9 cellular contexts compared by ENCODE assay signal in the genomic region with DNA sequence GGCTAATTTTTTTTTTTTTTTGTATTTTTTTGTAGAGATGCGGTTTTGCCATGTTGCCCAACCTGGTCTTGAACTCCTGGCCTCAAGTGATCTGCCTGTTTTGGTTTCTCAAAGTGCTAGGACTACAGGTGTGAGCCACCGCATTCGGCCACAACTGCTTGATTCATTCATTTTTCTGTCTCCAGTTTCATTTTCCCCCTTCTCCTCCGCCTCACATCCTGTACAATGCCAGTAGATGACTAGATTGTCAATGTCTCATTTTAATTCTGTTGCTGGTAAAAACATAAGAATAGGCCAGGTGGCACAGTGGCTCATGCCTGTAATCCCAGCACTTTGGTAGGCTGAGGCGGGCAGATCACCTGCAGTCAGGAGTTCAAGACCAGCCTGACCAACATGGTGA. TPM values are rescaled to one million over a fixed set of nuclear protein-coding genes. Genes with fewer than 3 reads are reported as not detected.
DNase-seq lines count a peak whose midpoint lies in the region; ATAC-seq and TF ChIP-seq lines count a peak whose summit lies in the region.
"Had no signal": no experiment of that assay in that cellular context is flagged by ENCODE, and none has a peak within 500 bp of the region (broad histone marks: within the 10 kb centered on the region; RNA-seq: fewer than 3 reads in every experiment).

No MANE protein-coding gene starts in this region.

- no peaks in the 10 kb centered on the region for H3K9me3 ChIP-seq in BLaER1 treated with 17β-estradiol and CSF1 and Interleukin-3, amounts not matched to agents 10 nM and 100 nM (replicated peaks in 1 of 11)
- H3K9me3 ChIP-seq in OCI-LY1 (ENCODE audit: low read length) (no peaks in the 10 kb centered on the region), gastrocnemius medialis (no peaks in the 10 kb centered on the region)

- ATAC-seq in GM21529 (IDR thresholded peaks at IDR 0.05; ENCODE audit: unreplicated experiment) = peak; percentile 61
- peak; percentile 65 to 81 for ATAC-seq in activated naive CD4-positive, alpha-beta T cell treated with anti-CD3 and anti-CD28 coated beads, Interleukin-2, amount 50 U/mL, for 72 hours
- ATAC-seq in gastrocnemius medialis = no peak

- no peak overlapping the region for H3K4me3 Mint-ChIP-seq in endothelial cell (ENCODE audit: unreplicated experiment)

- no peaks in the 10 kb centered on the region for H3K9me2 ChIP-seq in OCI-LY1 (ENCODE audit: low read depth, low read length)

- no peak for TF ChIP-seq POLR2A in gastrocnemius medialis (IDR thresholded peaks at IDR 0.05)

- peaks cover 9% of the 10 kb centered on the region for H3K4me1 Mint-ChIP-seq in endothelial cell (ENCODE audit: unreplicated experiment)

- H3K4me1 ChIP-seq in BLaER1 treated with 17β-estradiol and CSF1 and Interleukin-3, amounts not matched to agents 10 nM and 100 nM = peaks cover 34 to 60% (median 42%) of the 10 kb centered on the region in 10 experiments
- peaks cover 31% of the 10 kb centered on the region for H3K4me1 ChIP-seq in OCI-LY1 (ENCODE audit: insufficient read depth, low read length, severe bottlenecking)
- no peaks in the 10 kb centered on the region for H3K4me1 ChIP-seq in gastrocnemius medialis

- TF ChIP-seq CTCF in OCI-LY1 (IDR thresholded peaks at IDR 0.05; ENCODE audit: low read length) (no peak), endothelial cell (IDR thresholded peaks at IDR 0.05; ENCODE audit: unreplicated experiment) (no peak), gastrocnemius medialis (IDR thresholded peaks at IDR 0.05 in 4 of 5, conservative IDR thresholded peaks at IDR 0.05 in 1 of 5) (no peak), dorsolateral prefrontal cortex (IDR thresholded peaks at IDR 0.05 in 54 of 56, conservative IDR thresholded peaks at IDR 0.05 in 2 of 56; ENCODE audit: low read depth in 1 of 56, partially characterized antibody in 56 of 56) (no peak)

- H3K9ac ChIP-seq in BLaER1 treated with 17β-estradiol and CSF1 and Interleukin-3, amounts not matched to agents 10 nM and 100 nM = no peak overlapping the region
- no peak overlapping the region for H3K9ac ChIP-seq in OCI-LY1 (ENCODE audit: low read length)

- intact Hi-C loops in gastrocnemius medialis (cut with DNase I; ENCODE audit: low total_unique reads) = no loop called here
- intact Hi-C loops in dorsolateral prefrontal cortex (cut with DNase I) = no loop called here

- H3K27ac ChIP-seq in BLaER1 treated with 17β-estradiol and CSF1 and Interleukin-3, amounts not matched to agents 10 nM and 100 nM = peak overlapping the region in 6 of 11 experiments; percentile 73 to 85 (median 78); a peak in 7 of 22 replicates
- H3K27ac ChIP-seq in OCI-LY1 (ENCODE audit: low read depth, low read length, poor library complexity, severe bottlenecking) (peak overlapping the region; percentile 91), gastrocnemius medialis (no peak overlapping the region), dorsolateral prefrontal cortex (peak overlapping the region in 12 of 59 donors; percentile 0 to 62 (median 34))
- H3K27ac ChIP-seq: VCaP had no signal

- H3K4me2 ChIP-seq in BLaER1 treated with 17β-estradiol and CSF1 and Interleukin-3, amounts not matched to agents 10 nM and 100 nM = peak overlapping the region in 10 of 11 experiments; percentile 24 to 95 (median 90); a peak in 15 of 22 replicates
- no peak overlapping the region for H3K4me2 ChIP-seq in OCI-LY1 (ENCODE audit: low read length)

- in situ Hi-C loops in gastrocnemius medialis (cut with MboI; ENCODE audit: low sequenced_read_pairs in 4 of 4) = no loop called here

- H3K27me3 Mint-ChIP-seq in endothelial cell (ENCODE audit: unreplicated experiment) = peaks cover 3% of the 10 kb centered on the region

- peaks cover 0 to 5% of the 10 kb centered on the region in 2 donors for H3K9me3 Mint-ChIP-seq in activated naive CD4-positive, alpha-beta T cell treated with anti-CD3 and anti-CD28 coated beads, Interleukin-2, amount 50 U/mL, for 72 hours
- no peaks in the 10 kb centered on the region for H3K9me3 Mint-ChIP-seq in endothelial cell (ENCODE audit: unreplicated experiment)

- H3F3A ChIP-seq in OCI-LY1 (ENCODE audit: insufficient read depth, low read length) = peaks cover 4% of the 10 kb centered on the region; the same call in 1 of the 2 replicates

- no peaks in the 10 kb centered on the region for H3K79me2 ChIP-seq in OCI-LY1 (ENCODE audit: insufficient read depth, low read length)

- H3K27me3 ChIP-seq in BLaER1 treated with 17β-estradiol and CSF1 and Interleukin-3, amounts not matched to agents 10 nM and 100 nM = no peaks in the 10 kb centered on the region
- no peaks in the 10 kb centered on the region for H3K27me3 ChIP-seq in OCI-LY1 (ENCODE audit: insufficient read depth, low read length)
- no peaks in the 10 kb centered on the region for H3K27me3 ChIP-seq in gastrocnemius medialis
- no peaks in the 10 kb centered on the region for H3K27me3 ChIP-seq in dorsolateral prefrontal cortex

- H2AFZ ChIP-seq in OCI-LY1 (ENCODE audit: low read length) = no peak overlapping the region

- H3K27ac Mint-ChIP-seq in activated naive CD4-positive, alpha-beta T cell treated with anti-CD3 and anti-CD28 coated beads, Interleukin-2, amount 50 U/mL, for 72 hours = peak overlapping the region; percentile 95 to 98
- no peak overlapping the region for H3K27ac Mint-ChIP-seq in endothelial cell (ENCODE audit: unreplicated experiment)

- H3K36me3 ChIP-seq in BLaER1 treated with 17β-estradiol and CSF1 and Interleukin-3, amounts not matched to agents 10 nM and 100 nM = no peaks in the 10 kb centered on the region
- no peaks in the 10 kb centered on the region for H3K36me3 ChIP-seq in OCI-LY1 (ENCODE audit: insufficient read depth, low read length)
- no peaks in the 10 kb centered on the region for H3K36me3 ChIP-seq in gastrocnemius medialis

- no peaks in the 10 kb centered on the region for H4K20me1 ChIP-seq in BLaER1 treated with 17β-estradiol and CSF1 and Interleukin-3, amounts not matched to agents 10 nM and 100 nM
- H4K20me1 ChIP-seq in OCI-LY1 (ENCODE audit: insufficient read depth, low read length) = no peaks in the 10 kb centered on the region

- peak; percentile 63 to 82 for DNase-seq in activated naive CD4-positive, alpha-beta T cell treated with anti-CD3 and anti-CD28 coated beads, Interleukin-2, amount 50 U/mL, for 72 hours (ENCODE audit: low spot score in 2 of 2)
- DNase-seq in endothelial cell (ENCODE audit: low spot score) (no peak), gastrocnemius medialis (no peak), globus pallidus (ENCODE audit: low spot score) (no peak), dorsolateral prefrontal cortex (no peak)

- no peak overlapping the region for H3K4me3 ChIP-seq in BLaER1 treated with 17β-estradiol and CSF1 and Interleukin-3, amounts not matched to agents 10 nM and 100 nM
- H3K4me3 ChIP-seq in OCI-LY1 (ENCODE audit: low read depth, low read length, poor library complexity, severe bottlenecking) = no peak overlapping the region
- no peak overlapping the region for H3K4me3 ChIP-seq in gastrocnemius medialis
- no peak overlapping the region for H3K4me3 ChIP-seq in dorsolateral prefrontal cortex

- peaks cover 0 to 8% of the 10 kb centered on the region in 2 donors for H3K36me3 Mint-ChIP-seq in activated naive CD4-positive, alpha-beta T cell treated with anti-CD3 and anti-CD28 coated beads, Interleukin-2, amount 50 U/mL, for 72 hours
- H3K36me3 Mint-ChIP-seq in endothelial cell (ENCODE audit: low read depth, unreplicated experiment) = no peaks in the 10 kb centered on the region

RNA-seq across cellular contexts. Expression of gene ZNF592, which starts 12.0 kb away (rescaled TPM):
- 10 to 100 TPM; 22.7 to 34.7 TPM for total RNA-seq in activated naive CD4-positive, alpha-beta T cell treated with anti-CD3 and anti-CD28 coated beads, Interleukin-2, amount 50 U/mL, for 72 hours
- 29.1 TPM for total RNA-seq in endothelial cell (ENCODE audit: unreplicated experiment)
- 10 to 100 TPM; 30.0 to 49.2 (median 33.8) TPM for total RNA-seq in gastrocnemius medialis
- 10 to 100 TPM; 24.1 to 48.5 (median 30.4) TPM for total RNA-seq in dorsolateral prefrontal cortex

RNA-seq across cellular contexts. Expression of gene SEC11A, which starts 20.4 kb away (rescaled TPM):
- total RNA-seq in activated naive CD4-positive, alpha-beta T cell treated with anti-CD3 and anti-CD28 coated beads, Interleukin-2, amount 50 U/mL, for 72 hours = 100 to 1,000 TPM; 111 to 129 TPM
- total RNA-seq in endothelial cell (ENCODE audit: unreplicated experiment) (204 TPM), gastrocnemius medialis (100 to 1,000 TPM in 3 of 4 donors, 10 to 100 TPM in 1; 90.2 to 127 (median 118) TPM), dorsolateral prefrontal cortex (10 to 100 TPM; 22.6 to 55.4 (median 35.9) TPM)

Comparison
In these comparisons a context has a peak if more than half of its experiments do, and no peak if none do; other contexts are left out.
1. H3K27ac ChIP-seq: peak in BLaER1 treated with 17β-estradiol and CSF1 and Interleukin-3, amounts not matched to agents 10 nM and 100 nM (6 of 11) and OCI-LY1 (single experiment); none in gastrocnemius medialis (0 of 4).
2. ATAC-seq: peak in GM21529 (single experiment) and activated naive CD4-positive, alpha-beta T cell treated with anti-CD3 and anti-CD28 coated beads, Interleukin-2, amount 50 U/mL, for 72 hours (2 of 2); none in gastrocnemius medialis (0 of 2).
3. DNase-seq: peak in activated naive CD4-positive, alpha-beta T cell treated with anti-CD3 and anti-CD28 coated beads, Interleukin-2, amount 50 U/mL, for 72 hours (2 of 2); none in endothelial cell (single experiment), gastrocnemius medialis (0 of 2), globus pallidus (single experiment) and dorsolateral prefrontal cortex (0 of 10).